In the genomic region with DNA sequence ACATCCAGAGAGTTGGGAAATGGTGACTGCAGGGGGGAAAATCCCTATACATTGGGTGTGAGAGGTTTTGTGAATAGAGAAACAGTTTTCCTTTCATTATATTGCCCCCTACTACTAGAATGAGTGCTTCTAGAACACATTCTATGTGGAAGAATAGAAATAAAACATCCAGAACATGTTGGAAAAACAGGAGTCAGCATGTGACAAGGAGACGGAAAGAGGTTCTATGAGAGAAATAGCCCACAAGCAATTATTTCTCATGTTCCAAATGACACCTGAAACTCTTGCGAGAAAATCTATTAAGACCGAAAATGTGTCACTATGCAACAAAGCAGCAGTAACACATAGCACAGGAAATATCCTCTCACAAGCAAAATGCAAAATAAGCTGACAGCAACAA, we compare ENCODE assay signal across 16 cellular contexts.
A peak's percentile ranks its signal among the peaks of the same experiment; 100 is the strongest.
DNase-seq lines count a peak whose midpoint lies in the region; ATAC-seq and TF ChIP-seq lines count a peak whose summit lies in the region.
"Had no signal": no experiment of that assay in that cellular context is flagged by ENCODE, and none has a peak within 500 bp of the region (broad histone marks: within the 10 kb centered on the region; RNA-seq: fewer than 3 reads in every experiment).

No MANE protein-coding gene starts in this region.

- peak; percentile 60 for ATAC-seq in GM18858 (IDR thresholded peaks at IDR 0.05; ENCODE audit: unreplicated experiment)
- ATAC-seq in GM21423 (IDR thresholded peaks at IDR 0.05; ENCODE audit: unreplicated experiment) = peak; percentile 59
- ATAC-seq in HG02970 (IDR thresholded peaks at IDR 0.05; ENCODE audit: low FRiP score, unreplicated experiment) = peak; percentile 51
- peak; percentile 48 for ATAC-seq in HG03558 (IDR thresholded peaks at IDR 0.05; ENCODE audit: extremely low read depth, unreplicated experiment)
- no peak for ATAC-seq in HG03045 (IDR thresholded peaks at IDR 0.05; ENCODE audit: unreplicated experiment)
- ATAC-seq: GM23338 had no signal

- H4K12ac ChIP-seq in trophoblast cell (ENCODE audit: low read depth, low read length) = no peak overlapping the region

- H3K79me1 ChIP-seq in trophoblast cell (ENCODE audit: low read length) = peaks cover 2% of the 10 kb centered on the region

- no peak overlapping the region for H3K9ac ChIP-seq in trophoblast cell (ENCODE audit: low read length)

- no peak overlapping the region for H2AFZ ChIP-seq in trophoblast cell (ENCODE audit: insufficient read depth, low read length, poor library complexity)
- H2AFZ ChIP-seq: GM23338 had no signal

- DNase-seq in suprapubic skin (ENCODE audit: low spot score in 2 of 2) = no peak
- DNase-seq in cerebellum (ENCODE audit: low spot score) = no peak
- no peak for DNase-seq in trophoblast cell
- DNase-seq: C1 segment of cervical spinal cord, EL, IMR-90, mesenchymal stem cell, NCI-H1417 treated with DMSO at 0.1 percent for 48 hours, ovary, Right ventricle myocardium superior had no signal

- H2BK12ac ChIP-seq in trophoblast cell (ENCODE audit: low read length) = no peak overlapping the region

- H3K4ac ChIP-seq in trophoblast cell (ENCODE audit: low read depth, low read length) = no peak overlapping the region

- no peak overlapping the region for H3K14ac ChIP-seq in trophoblast cell (ENCODE audit: low read length)

- no peak overlapping the region for H4K8ac ChIP-seq in trophoblast cell (ENCODE audit: low read depth, low read length)

- no peak overlapping the region for H3K18ac ChIP-seq in trophoblast cell (ENCODE audit: low read length)

- TF ChIP-seq EP300 in suprapubic skin (IDR thresholded peaks at IDR 0.05) = no peak

- TF ChIP-seq CTCF in suprapubic skin (IDR thresholded peaks at IDR 0.05) = no peak

- no peak overlapping the region for H4K91ac ChIP-seq in trophoblast cell (ENCODE audit: low read depth, low read length)

- no peak overlapping the region for H3K4me2 ChIP-seq in trophoblast cell (ENCODE audit: low read length)
- H3K4me2 ChIP-seq: GM23338 had no signal

- H2AK5ac ChIP-seq in trophoblast cell (ENCODE audit: low read length) = no peak overlapping the region

- H3K9me3 ChIP-seq in suprapubic skin = no peaks in the 10 kb centered on the region
- no peaks in the 10 kb centered on the region for H3K9me3 ChIP-seq in trophoblast cell (ENCODE audit: insufficient read depth, low read depth, low read length)
- H3K9me3 ChIP-seq: ovary had no signal

- H3K36me3 ChIP-seq in suprapubic skin = no peaks in the 10 kb centered on the region
- peaks cover 0 to 2% of the 10 kb centered on the region in 2 experiments for H3K36me3 ChIP-seq in trophoblast cell (ENCODE audit: control insufficient read depth in 1 of 2, insufficient read depth in 2 of 2, low read length in 2 of 2)
- H3K36me3 ChIP-seq: ovary had no signal

- H2BK120ac ChIP-seq in trophoblast cell (ENCODE audit: insufficient read depth, low read length, poor library complexity) = no peak overlapping the region

- no peak overlapping the region for H3K27ac ChIP-seq in suprapubic skin
- H3K27ac ChIP-seq in trophoblast cell (ENCODE audit: low read depth, low read length) = no peak overlapping the region
- H3K27ac ChIP-seq: ovary had no signal

- no peak overlapping the region for H3K23ac ChIP-seq in trophoblast cell (ENCODE audit: low read length)

- H3K4me3 ChIP-seq in suprapubic skin = no peak overlapping the region
- H3K4me3 ChIP-seq in trophoblast cell (ENCODE audit: low read depth, low read length) = no peak overlapping the region
- H3K4me3 ChIP-seq: GM23338, ovary had no signal

- no peak for TF ChIP-seq POLR2A in suprapubic skin (IDR thresholded peaks at IDR 0.05)

- H2BK5ac ChIP-seq in trophoblast cell (ENCODE audit: low read depth, low read length, poor library complexity) = no peak overlapping the region

- no peaks in the 10 kb centered on the region for H3K79me2 ChIP-seq in trophoblast cell (ENCODE audit: control insufficient read depth, insufficient read depth, low read length, poor library complexity)

- H3K27me3 ChIP-seq in suprapubic skin (no peaks in the 10 kb centered on the region), trophoblast cell (ENCODE audit: insufficient read depth, low read length) (no peaks in the 10 kb centered on the region)
- H3K27me3 ChIP-seq: ovary had no signal

- 92% methylated on average over 3 of the region's 3 CpGs for WGBS in suprapubic skin
- no CpG with 5 or more reads among the region's 3 CpGs for WGBS in trophoblast cell (ENCODE audit: extremely low coverage, insufficient coverage, insufficient read length)

- peaks cover 8% of the 10 kb centered on the region for H3K4me1 ChIP-seq in suprapubic skin
- no peaks in the 10 kb centered on the region for H3K4me1 ChIP-seq in trophoblast cell (ENCODE audit: control insufficient read depth in 1 of 2, insufficient read depth in 2 of 2, low read length in 2 of 2)
